In the genomic region with DNA sequence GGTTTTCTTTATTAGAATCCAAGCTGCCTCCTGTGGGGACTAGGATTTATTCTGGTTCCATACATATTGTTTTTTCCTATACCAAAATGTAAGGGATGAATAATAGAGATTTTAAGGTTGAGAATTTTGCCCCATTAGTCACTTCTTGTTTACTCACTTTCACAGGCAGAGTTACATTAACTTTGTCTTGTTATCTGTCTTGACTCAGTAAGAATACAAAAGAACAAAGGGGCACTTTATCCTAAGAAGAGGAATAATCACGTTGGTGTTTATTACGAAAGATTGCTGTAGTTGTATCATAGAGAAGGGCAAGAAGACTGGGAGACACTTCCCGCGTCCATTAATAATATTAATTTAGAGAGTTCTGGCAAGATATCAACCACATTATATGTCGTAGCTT, we compare ENCODE assay signal across 22 cellular contexts.
DNase-seq lines count a peak whose midpoint lies in the region; ATAC-seq, FAIRE-seq and TF ChIP-seq lines count a peak whose summit lies in the region.
"Had no signal": no experiment of that assay in that cellular context is flagged by ENCODE, and none has a peak within 500 bp of the region (broad histone marks: within the 10 kb centered on the region; RNA-seq: fewer than 3 reads in every experiment).

No MANE protein-coding gene starts in this region.

- H3K27ac ChIP-seq in ACC112 (ENCODE audit: low read depth, low read length) (peak overlapping the region; percentile 67), astrocyte (ENCODE audit: low read depth, low read length) (no peak overlapping the region), foreskin keratinocyte (no peak overlapping the region)
- H3K27ac ChIP-seq: tibial nerve had no signal

- DNase-seq in HT1080 (ENCODE audit: low read depth) (peak; percentile 88), astrocyte (ENCODE audit: low read depth) (peak; percentile 39), foreskin keratinocyte (peak; percentile 10 to 54), EL (no peak), osteocyte (ENCODE audit: extremely low spot score, unreplicated experiment) (no peak)
- DNase-seq in stimulated activated CD4-positive, alpha-beta T cell treated with anti-CD3 and anti-CD28 coated beads, Interleukin-4, amount 100 ng/mL, for 4 hours = no peak
- DNase-seq: activated B cell treated with CpG ODN at 0.5 μM for 24 hours; activated CD8-positive, alpha-beta T cell treated with anti-CD3 and anti-CD28 coated beads, Interleukin-2, amount 10 ng/mL, durations not matched to agents 7 days and 5 days; activated naive CD8-positive, alpha-beta T cell treated with anti-CD3 and anti-CD28 coated beads, Interleukin-2, amount 10 ng/mL, durations not matched to agents 7 days and 5 days; activated T-cell treated with anti-CD3 and anti-CD28 coated beads, Interleukin-2, amount 50 U/mL, for 48 hours; caudate nucleus; effector CD8-positive, alpha-beta T cell; left cardiac atrium; NCI-H1930; NCI-H510A; SIG-M5 had no signal

- no peaks in the 10 kb centered on the region for H3K4me1 Mint-ChIP-seq in astrocyte (ENCODE audit: low read depth, unreplicated experiment)
- no peaks in the 10 kb centered on the region for H3K4me1 Mint-ChIP-seq in osteocyte (ENCODE audit: unreplicated experiment)
- H3K4me1 Mint-ChIP-seq: activated B cell treated with CpG ODN at 0.5 μM for 24 hours; activated naive CD8-positive, alpha-beta T cell treated with anti-CD3 and anti-CD28 coated beads, Interleukin-2, amount 10 ng/mL, durations not matched to agents 7 days and 5 days; neural crest cell; stimulated activated memory B cell treated with anti-CD40 and anti-IgM and Interleukin-4, amounts not matched to agents 10 μg/mL and 1 μg/mL and 100 μg/mL, for 72 hours had no signal

- H3K36me3 ChIP-seq in ACC112 (ENCODE audit: insufficient read depth, low read length) (no peaks in the 10 kb centered on the region), astrocyte (ENCODE audit: insufficient read depth, low read length) (no peaks in the 10 kb centered on the region)
- H3K36me3 ChIP-seq: tibial nerve had no signal

- H3K9me3 Mint-ChIP-seq in astrocyte (ENCODE audit: unreplicated experiment) = peaks cover 5% of the 10 kb centered on the region
- H3K9me3 Mint-ChIP-seq in osteocyte (ENCODE audit: unreplicated experiment) = peaks cover 9% of the 10 kb centered on the region
- H3K9me3 Mint-ChIP-seq: neural crest cell; stimulated activated memory B cell treated with anti-CD40 and anti-IgM and Interleukin-4, amounts not matched to agents 10 μg/mL and 1 μg/mL and 100 μg/mL, for 72 hours had no signal

- no peaks in the 10 kb centered on the region for H3K9me3 ChIP-seq in astrocyte (ENCODE audit: insufficient read depth, low read depth, low read length)

- H3K4me2 ChIP-seq in astrocyte (ENCODE audit: low read length) = peak overlapping the region; percentile 20

- H3K27ac Mint-ChIP-seq in astrocyte (ENCODE audit: unreplicated experiment) = no peak overlapping the region
- H3K27ac Mint-ChIP-seq in osteocyte (ENCODE audit: unreplicated experiment) = no peak overlapping the region
- H3K27ac Mint-ChIP-seq: activated B cell treated with CpG ODN at 0.5 μM for 24 hours; activated CD8-positive, alpha-beta T cell treated with anti-CD3 and anti-CD28 coated beads, Interleukin-2, amount 10 ng/mL, durations not matched to agents 7 days and 5 days; activated naive CD8-positive, alpha-beta T cell treated with anti-CD3 and anti-CD28 coated beads, Interleukin-2, amount 10 ng/mL, durations not matched to agents 7 days and 5 days; stimulated activated memory B cell treated with anti-CD40 and anti-IgM and Interleukin-4, amounts not matched to agents 10 μg/mL and 1 μg/mL and 100 μg/mL, for 72 hours had no signal

- H3K27me3 ChIP-seq in ACC112 (ENCODE audit: insufficient read depth, low read length) = no peaks in the 10 kb centered on the region
- H3K27me3 ChIP-seq in astrocyte (ENCODE audit: insufficient read depth, low read length) = no peaks in the 10 kb centered on the region
- no peaks in the 10 kb centered on the region for H3K27me3 ChIP-seq in foreskin keratinocyte
- H3K27me3 ChIP-seq: tibial nerve had no signal

- H3K79me2 ChIP-seq in ACC112 (ENCODE audit: control insufficient read depth, insufficient read depth, low read length, unreplicated experiment) = no peaks in the 10 kb centered on the region
- H3K79me2 ChIP-seq in astrocyte (ENCODE audit: insufficient read depth, low read length) = no peaks in the 10 kb centered on the region

- no peak overlapping the region for H3K9ac ChIP-seq in astrocyte (ENCODE audit: low read length)

- peak overlapping the region; percentile 21; the same call in 1 of the 2 replicates for H3K4me3 ChIP-seq in ACC112 (ENCODE audit: low read depth, low read length)
- H3K4me3 ChIP-seq in astrocyte (ENCODE audit: insufficient read depth, low read depth, low read length) = no peak overlapping the region
- H3K4me3 ChIP-seq: tibial nerve had no signal

- H3K36me3 Mint-ChIP-seq in astrocyte (ENCODE audit: low read depth, unreplicated experiment) (no peaks in the 10 kb centered on the region), osteocyte (ENCODE audit: unreplicated experiment) (no peaks in the 10 kb centered on the region)
- H3K36me3 Mint-ChIP-seq: activated naive CD8-positive, alpha-beta T cell treated with anti-CD3 and anti-CD28 coated beads, Interleukin-2, amount 10 ng/mL, durations not matched to agents 7 days and 5 days; stimulated activated memory B cell treated with anti-CD40 and anti-IgM and Interleukin-4, amounts not matched to agents 10 μg/mL and 1 μg/mL and 100 μg/mL, for 72 hours had no signal

- H3K27me3 Mint-ChIP-seq in astrocyte (ENCODE audit: low read depth, unreplicated experiment) = no peaks in the 10 kb centered on the region
- peaks cover 2% of the 10 kb centered on the region for H3K27me3 Mint-ChIP-seq in osteocyte (ENCODE audit: unreplicated experiment)
- H3K27me3 Mint-ChIP-seq: activated B cell treated with CpG ODN at 0.5 μM for 24 hours; activated naive CD8-positive, alpha-beta T cell treated with anti-CD3 and anti-CD28 coated beads, Interleukin-2, amount 10 ng/mL, durations not matched to agents 7 days and 5 days; stimulated activated memory B cell treated with anti-CD40 and anti-IgM and Interleukin-4, amounts not matched to agents 10 μg/mL and 1 μg/mL and 100 μg/mL, for 72 hours had no signal

- H4K20me1 ChIP-seq in astrocyte (ENCODE audit: insufficient read depth, low read length) = no peaks in the 10 kb centered on the region

- H3K4me1 ChIP-seq in ACC112 (ENCODE audit: control insufficient read depth, insufficient read depth, low read length, unreplicated experiment) (peaks cover 11% of the 10 kb centered on the region), astrocyte (ENCODE audit: insufficient read depth, low read length) (no peaks in the 10 kb centered on the region), foreskin keratinocyte (no peaks in the 10 kb centered on the region)
- H3K4me1 ChIP-seq: tibial nerve had no signal

- H3K4me3 Mint-ChIP-seq in astrocyte (ENCODE audit: unreplicated experiment) = no peak overlapping the region
- H3K4me3 Mint-ChIP-seq in osteocyte (ENCODE audit: unreplicated experiment) = no peak overlapping the region
- H3K4me3 Mint-ChIP-seq: activated B cell treated with CpG ODN at 0.5 μM for 24 hours; activated CD8-positive, alpha-beta T cell treated with anti-CD3 and anti-CD28 coated beads, Interleukin-2, amount 10 ng/mL, durations not matched to agents 7 days and 5 days; activated naive CD8-positive, alpha-beta T cell treated with anti-CD3 and anti-CD28 coated beads, Interleukin-2, amount 10 ng/mL, durations not matched to agents 7 days and 5 days; neural crest cell; stimulated activated memory B cell treated with anti-CD40 and anti-IgM and Interleukin-4, amounts not matched to agents 10 μg/mL and 1 μg/mL and 100 μg/mL, for 72 hours had no signal

- no peak for FAIRE-seq in astrocyte (lab: Jason Lieb, UNC)
- FAIRE-seq: H1 had no signal

- no peak for TF ChIP-seq CTCF in astrocyte (IDR thresholded peaks at IDR 0.05; ENCODE audit: insufficient read depth, low read depth, low read length)
- TF ChIP-seq CTCF in foreskin keratinocyte (conservative IDR thresholded peaks at IDR 0.05) = no peak
- TF ChIP-seq CTCF in osteocyte (IDR thresholded peaks at IDR 0.05) = no peak

- ATAC-seq in foreskin keratinocyte = no peak
- ATAC-seq in GM18861 (IDR thresholded peaks at IDR 0.05; ENCODE audit: unreplicated experiment) = no peak
- ATAC-seq: activated CD8-positive, alpha-beta T cell treated with anti-CD3 and anti-CD28 coated beads, Interleukin-2, amount 10 ng/mL, durations not matched to agents 7 days and 5 days; left cardiac atrium; stimulated activated memory B cell treated with anti-CD40 and anti-IgM and Interleukin-4, amounts not matched to agents 10 μg/mL and 1 μg/mL and 100 μg/mL, for 72 hours had no signal

- peak overlapping the region; percentile 74 for H2AFZ ChIP-seq in ACC112 (ENCODE audit: low read length, unreplicated experiment)
- no peak overlapping the region for H2AFZ ChIP-seq in astrocyte (ENCODE audit: low read depth, low read length)

Comparison
In these comparisons a context has a peak if more than half of its experiments do, and no peak if none do; other contexts are left out.
1. DNase-seq: peak in HT1080 (single experiment), astrocyte (single experiment) and foreskin keratinocyte (2 of 2); none in EL (single experiment), osteocyte (single experiment) and stimulated activated CD4-positive, alpha-beta T cell treated with anti-CD3 and anti-CD28 coated beads, Interleukin-4, amount 100 ng/mL, for 4 hours (0 of 2).